9 cellular contexts compared by ENCODE assay signal in genomic region chr14:34018564-34019244, GRCh38.
A peak's percentile ranks its signal among the peaks of the same experiment; 100 is the strongest.
DNase-seq lines count a peak whose midpoint lies in the region; ATAC-seq, FAIRE-seq and TF ChIP-seq lines count a peak whose summit lies in the region.
"Had no signal": no experiment of that assay in that cellular context is flagged by ENCODE, and none has a peak within 500 bp of the region (broad histone marks: within the 10 kb centered on the region; RNA-seq: fewer than 3 reads in every experiment).

No MANE protein-coding gene starts in this region.

- H3K4me1 ChIP-seq in astrocyte (ENCODE audit: insufficient read depth, low read length) (no peaks in the 10 kb centered on the region), neuron (ENCODE audit: insufficient read depth, low read length) (peaks cover 9% of the 10 kb centered on the region)

- no peaks in the 10 kb centered on the region for H3K36me3 ChIP-seq in astrocyte (ENCODE audit: insufficient read depth, low read length)
- H3K36me3 ChIP-seq in neuron (ENCODE audit: insufficient read depth, low read length), result no peaks in the 10 kb centered on the region

- no peak overlapping the region for H3K9ac ChIP-seq in astrocyte (ENCODE audit: low read length)

- TF ChIP-seq CTCF in astrocyte (IDR thresholded peaks at IDR 0.05; ENCODE audit: insufficient read depth, low read depth, low read length) (no peak), GM10266 (IDR thresholded peaks at IDR 0.05; ENCODE audit: control insufficient read depth, insufficient read depth, low read depth, missing control alignments) (no peak)

- no peak overlapping the region for H3K27ac ChIP-seq in astrocyte (ENCODE audit: low read depth, low read length)

- H3K9me3 Mint-ChIP-seq in astrocyte (ENCODE audit: unreplicated experiment), result no peaks in the 10 kb centered on the region
- H3K9me3 Mint-ChIP-seq: dendritic cell treated with granulocyte-macrophage colony-stimulating factor and Interleukin-4, amounts not matched to agents 40 ng/mL and 50 ng/mL, for 4 days had no signal

- no peaks in the 10 kb centered on the region for H3K4me1 Mint-ChIP-seq in astrocyte (ENCODE audit: low read depth, unreplicated experiment)

- no peak for FAIRE-seq in astrocyte (lab: Jason Lieb, UNC)

- no peaks in the 10 kb centered on the region for H3K27me3 Mint-ChIP-seq in astrocyte (ENCODE audit: low read depth, unreplicated experiment)
- H3K27me3 Mint-ChIP-seq: dendritic cell treated with granulocyte-macrophage colony-stimulating factor and Interleukin-4, amounts not matched to agents 40 ng/mL and 50 ng/mL, for 4 days had no signal

- ATAC-seq in GM19395 (IDR thresholded peaks at IDR 0.05; ENCODE audit: unreplicated experiment) (peak; percentile 75), HG03378 (IDR thresholded peaks at IDR 0.05; ENCODE audit: unreplicated experiment) (peak; percentile 81), HG03469 (IDR thresholded peaks at IDR 0.05; ENCODE audit: unreplicated experiment) (no peak)

- no peaks in the 10 kb centered on the region for H3K36me3 Mint-ChIP-seq in astrocyte (ENCODE audit: low read depth, unreplicated experiment)

- DNase-seq in astrocyte (ENCODE audit: low read depth) (no peak), HPDE6-E6E7 (ENCODE audit: extremely low spot score) (no peak), GM10266 (ENCODE audit: extremely low spot score) (no peak)
- no peak for DNase-seq in stimulated activated CD4-positive, alpha-beta T cell treated with anti-CD3 and anti-CD28 coated beads, Interleukin-2, amount 100 ng/mL, for 48 hours

- H3K27me3 ChIP-seq in astrocyte (ENCODE audit: insufficient read depth, low read length) (peaks cover 18% of the 10 kb centered on the region), neuron (ENCODE audit: insufficient read depth, low read length) (peaks cover 21% of the 10 kb centered on the region)

- H3K4me3 ChIP-seq in astrocyte (ENCODE audit: insufficient read depth, low read depth, low read length), result no peak overlapping the region
- peak overlapping the region; percentile 27 for H3K4me3 ChIP-seq in neuron (ENCODE audit: low read length)

- no peaks in the 10 kb centered on the region for H3K79me2 ChIP-seq in astrocyte (ENCODE audit: insufficient read depth, low read length)

- H2AFZ ChIP-seq in astrocyte (ENCODE audit: low read depth, low read length) (peak overlapping the region; percentile 59), neuron (ENCODE audit: low read depth, low read length) (no peak overlapping the region)

- H3K27ac Mint-ChIP-seq in astrocyte (ENCODE audit: unreplicated experiment), result no peak overlapping the region
- H3K27ac Mint-ChIP-seq: dendritic cell treated with granulocyte-macrophage colony-stimulating factor and Interleukin-4, amounts not matched to agents 40 ng/mL and 50 ng/mL, for 4 days had no signal

- no peak overlapping the region for H3K4me3 Mint-ChIP-seq in astrocyte (ENCODE audit: unreplicated experiment)
- H3K4me3 Mint-ChIP-seq: dendritic cell treated with granulocyte-macrophage colony-stimulating factor and Interleukin-4, amounts not matched to agents 40 ng/mL and 50 ng/mL, for 4 days had no signal

- peak overlapping the region; percentile 57 for H3K4me2 ChIP-seq in astrocyte (ENCODE audit: low read length)

- H3K9me3 ChIP-seq in astrocyte (ENCODE audit: insufficient read depth, low read depth, low read length) (no peaks in the 10 kb centered on the region), neuron (ENCODE audit: low read length) (no peaks in the 10 kb centered on the region)

- no peaks in the 10 kb centered on the region for H4K20me1 ChIP-seq in astrocyte (ENCODE audit: insufficient read depth, low read length)
